8 cellular contexts compared by ENCODE assay signal in the genomic region with DNA sequence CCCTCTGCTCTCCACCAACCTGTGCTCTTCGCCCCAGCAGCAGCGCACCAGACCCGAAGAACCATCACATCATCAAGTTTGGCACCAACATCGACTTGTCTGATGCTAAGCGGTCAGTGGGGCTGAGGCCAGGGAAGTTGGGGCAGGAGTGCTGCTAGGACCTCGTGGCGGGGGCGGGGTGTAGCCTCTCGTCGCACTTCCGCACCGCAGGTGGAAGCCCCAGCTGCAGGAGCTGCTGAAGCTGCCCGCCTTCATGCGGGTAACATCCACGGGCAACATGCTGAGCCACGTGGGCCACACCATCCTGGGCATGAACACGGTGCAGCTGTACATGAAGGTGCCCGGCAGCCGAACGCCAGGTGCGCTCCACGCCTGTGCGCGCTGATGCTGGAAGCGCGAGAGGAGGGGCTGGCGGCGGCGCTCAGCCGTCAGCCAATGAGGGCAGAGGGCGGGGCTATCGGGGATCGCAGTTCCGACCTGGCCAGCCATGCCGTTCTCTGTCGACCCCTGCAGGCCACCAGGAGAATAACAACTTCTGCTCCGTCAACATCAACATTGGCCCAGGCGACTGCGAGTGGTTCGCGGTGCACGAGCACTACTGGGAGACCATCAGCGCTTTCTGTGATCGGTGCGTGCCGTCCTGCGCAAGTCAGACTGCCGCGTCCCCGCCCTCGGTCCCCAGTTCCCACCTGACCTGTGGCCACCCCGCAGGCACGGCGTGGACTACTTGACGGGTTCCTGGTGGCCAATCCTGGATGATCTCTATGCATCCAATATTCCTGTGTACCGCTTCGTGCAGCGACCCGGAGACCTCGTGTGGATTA. TPM values are rescaled to one million over a fixed set of nuclear protein-coding genes. Genes with fewer than 3 reads are reported as not detected.
DNase-seq lines count a peak whose midpoint lies in the region; ATAC-seq and TF ChIP-seq lines count a peak whose summit lies in the region.

No MANE protein-coding gene starts in this region.

- no peak for TF ChIP-seq POLR2A in breast epithelium (IDR thresholded peaks at IDR 0.05)

- no peaks in the 10 kb centered on the region for H3K27me3 ChIP-seq in breast epithelium

- H3K27ac ChIP-seq in 22Rv1 = peak overlapping the region; percentile 98
- peak overlapping the region; percentile 35 to 44 for H3K27ac ChIP-seq in breast epithelium

- no peaks in the 10 kb centered on the region for H3K36me3 ChIP-seq in breast epithelium

- TF ChIP-seq CTCF in 22Rv1 (IDR thresholded peaks at IDR 0.05) = peak; percentile 96
- peak; percentile 90 for TF ChIP-seq CTCF in WI38 (IDR thresholded peaks at IDR 0.05; ENCODE audit: low read depth, low read length)
- TF ChIP-seq CTCF in breast epithelium (IDR thresholded peaks at IDR 0.05) = peak; percentile 97 to 99 (median 98)

- H3K9me3 ChIP-seq in breast epithelium = no peaks in the 10 kb centered on the region

- H3K4me3 ChIP-seq in WI38 (ENCODE audit: low read depth, low read length) (no peak overlapping the region), breast epithelium (peak overlapping the region in 2 of 3 donors; percentile 20 to 34)

- H3K4me1 ChIP-seq in breast epithelium = peaks cover 8 to 9% of the 10 kb centered on the region in 2 donors

- ATAC-seq in GM18499 (IDR thresholded peaks at IDR 0.05; ENCODE audit: insufficient read depth, unreplicated experiment) (peak; percentile 63), HG02938 (IDR thresholded peaks at IDR 0.05; ENCODE audit: unreplicated experiment) (peak; percentile 69)

- intact Hi-C loops in breast epithelium (cut with DNase I; ENCODE audit: low total_unique reads) = no loop called here

- DNase-seq in NCI-H2029 treated with DMSO at 0.1 percent for 48 hours (lab: John Stamatoyannopoulos, UW) = peak; percentile 41
- DNase-seq in breast epithelium (ENCODE audit: low spot score in 2 of 2) = peak; percentile 80 to 92
- DNase-seq in iPS-NIHi11 (ENCODE audit: low spot score) = peak; percentile 86
- peak; percentile 82 to 92 for DNase-seq in stimulated activated CD4-positive, alpha-beta T cell treated with anti-CD3 and anti-CD28 coated beads, Interleukin-12 subunit alpha, Interleukin-12 subunit beta, amount 100 ng/mL, for 24 hours (ENCODE audit: low read depth in 2 of 2)

RNA-seq across cellular contexts. Expression of gene TMEM88, which starts 3.2 kb away (rescaled TPM):
- 10 to 100 TPM in 1 of 3 donors, 1 to 10 TPM in 2; 4.8 to 21.0 (median 5.7) TPM for total RNA-seq in breast epithelium

RNA-seq across cellular contexts. Expression of gene NAA38, which starts 5.7 kb away (rescaled TPM):
- total RNA-seq in breast epithelium = 10 to 100 TPM; 84.7 to 92.4 (median 89.9) TPM

RNA-seq across cellular contexts. Expression of gene CYB5D1, which starts 6.2 kb away (rescaled TPM):
- 10 to 100 TPM in 2 of 3 donors, 1 to 10 TPM in 1; 8.2 to 20.5 (median 13.4) TPM for total RNA-seq in breast epithelium

RNA-seq across cellular contexts. Expression of gene KDM6B, which starts 17.6 kb away (rescaled TPM):
- total RNA-seq in breast epithelium = 10 to 100 TPM in 2 of 3 donors, 1 to 10 TPM in 1; 6.4 to 89.7 (median 10.5) TPM

RNA-seq across cellular contexts. Expression of gene CHD3, which starts 36.9 kb away (rescaled TPM):
- total RNA-seq in breast epithelium = 10 to 100 TPM; 47.5 to 99.0 (median 90.0) TPM
